Comparison of ENCODE assay signal across 25 cellular contexts in genomic region chr4:3189459-3189858, GRCh38.
"Had no signal": no experiment of that assay in that cellular context is flagged by ENCODE, and none has a peak within 500 bp of the region (broad histone marks: within the 10 kb centered on the region; RNA-seq: fewer than 3 reads in every experiment).

No MANE protein-coding gene starts in this region.

- H3K4me3 Mint-ChIP-seq: activated CD8-positive, alpha-beta T cell treated with anti-CD3 and anti-CD28 coated beads, Interleukin-2, amount 10 ng/mL, durations not matched to agents 7 days and 5 days; activated T-cell treated with anti-CD3 and anti-CD28 coated beads, Interleukin-2, amount 50 U/mL, for 4 hours; dendritic cell treated with granulocyte-macrophage colony-stimulating factor and Interleukin-4, amounts not matched to agents 40 ng/mL and 50 ng/mL, for 4 days; naive B cell; neural progenitor cell; stimulated activated memory B cell treated with anti-CD40 and anti-IgM and Interleukin-4, amounts not matched to agents 10 μg/mL and 1 μg/mL and 100 μg/mL, for 72 hours; T-helper 2 cell treated with Interferon-gamma antibody and Interleukin-4, amounts not matched to agents 5 μg/mL and 100 μg/mL, for 36 hours had no signal

- H3K27me3 ChIP-seq: body of pancreas, foreskin keratinocyte, neural progenitor cell, right lobe of liver, thyroid gland, upper lobe of right lung had no signal

- H3K27ac ChIP-seq: body of pancreas, foreskin keratinocyte, lower lobe of right lung, neural progenitor cell, right lobe of liver, thyroid gland, upper lobe of right lung, WERI-Rb-1 had no signal

- H3K4me3 ChIP-seq: body of pancreas, lower lobe of right lung, neural progenitor cell, right lobe of liver, thyroid gland, upper lobe of right lung had no signal

- H3K27me3 Mint-ChIP-seq: dendritic cell treated with granulocyte-macrophage colony-stimulating factor and Interleukin-4, amounts not matched to agents 40 ng/mL and 50 ng/mL, for 4 days; naive B cell; stimulated activated memory B cell treated with anti-CD40 and anti-IgM and Interleukin-4, amounts not matched to agents 10 μg/mL and 1 μg/mL and 100 μg/mL, for 72 hours had no signal

- H3K9me3 ChIP-seq: body of pancreas, lower lobe of right lung, right lobe of liver, thyroid gland, upper lobe of right lung had no signal

- H3K36me3 ChIP-seq: neural progenitor cell had no signal

- H3K27ac Mint-ChIP-seq: activated CD8-positive, alpha-beta T cell treated with anti-CD3 and anti-CD28 coated beads, Interleukin-2, amount 10 ng/mL, durations not matched to agents 7 days and 5 days; dendritic cell treated with granulocyte-macrophage colony-stimulating factor and Interleukin-4, amounts not matched to agents 40 ng/mL and 50 ng/mL, for 4 days; naive B cell; neural progenitor cell; stimulated activated memory B cell treated with anti-CD40 and anti-IgM and Interleukin-4, amounts not matched to agents 10 μg/mL and 1 μg/mL and 100 μg/mL, for 72 hours; T-helper 2 cell treated with Interferon-gamma antibody and Interleukin-4, amounts not matched to agents 5 μg/mL and 100 μg/mL, for 36 hours had no signal

- H3K9me3 Mint-ChIP-seq: activated T-cell treated with anti-CD3 and anti-CD28 coated beads, Interleukin-2, amount 50 U/mL, for 4 hours; dendritic cell treated with granulocyte-macrophage colony-stimulating factor and Interleukin-4, amounts not matched to agents 40 ng/mL and 50 ng/mL, for 4 days; naive B cell; neural progenitor cell; stimulated activated memory B cell treated with anti-CD40 and anti-IgM and Interleukin-4, amounts not matched to agents 10 μg/mL and 1 μg/mL and 100 μg/mL, for 72 hours; T-helper 2 cell treated with Interferon-gamma antibody and Interleukin-4, amounts not matched to agents 5 μg/mL and 100 μg/mL, for 36 hours had no signal

- H3K4me1 Mint-ChIP-seq: neural progenitor cell had no signal

- DNase-seq: activated CD4-positive, CD25-positive, alpha-beta regulatory T cell treated with anti-CD3 and anti-CD28 coated beads, Interleukin-2, amount 50 U/mL, for 72 hours; activated CD8-positive, alpha-beta T cell treated with anti-CD3 and anti-CD28 coated beads, Interleukin-2, amount 10 ng/mL, durations not matched to agents 7 days and 5 days; activated effector memory CD4-positive, alpha-beta T cell treated with anti-CD3 and anti-CD28 coated beads, Interleukin-2, amount 50 U/mL, for 16 hours; activated naive CD4-positive, alpha-beta T cell treated with anti-CD3 and anti-CD28 coated beads, Interleukin-2, amount 50 U/mL, for 16 hours; activated T-cell treated with anti-CD3 and anti-CD28 coated beads, Interleukin-2, amount 50 U/mL, for 4 hours; anterior cingulate cortex; body of pancreas; effector CD4-positive, alpha-beta T cell; foreskin keratinocyte; kidney; lower lobe of right lung; naive B cell; posterior cingulate gyrus; right lobe of liver; small intestine; stimulated activated CD4-positive, alpha-beta T cell treated with anti-CD3 and anti-CD28 coated beads, Interleukin-2, amount 100 ng/mL, for 24 hours; thyroid gland; upper lobe of right lung; WERI-Rb-1 had no signal

- ATAC-seq: activated CD8-positive, alpha-beta T cell treated with anti-CD3 and anti-CD28 coated beads, Interleukin-2, amount 10 ng/mL, durations not matched to agents 7 days and 5 days; activated T-cell treated with anti-CD3 and anti-CD28 coated beads, Interleukin-2, amount 50 U/mL, for 4 hours; body of pancreas; foreskin keratinocyte; left lobe of liver; lower lobe of right lung; right lobe of liver; SK-N-SH treated with all-trans-retinoic acid at 6 μM for 48 hours; stimulated activated memory B cell treated with anti-CD40 and anti-IgM and Interleukin-4, amounts not matched to agents 10 μg/mL and 1 μg/mL and 100 μg/mL, for 72 hours; upper lobe of right lung had no signal

- H3K4me1 ChIP-seq: lower lobe of right lung, neural progenitor cell, right lobe of liver, thyroid gland, upper lobe of right lung had no signal
